ENCODE assay signal across 9 cellular contexts in genomic region chr5:121221483-121221882, GRCh38.
"Had no signal": no experiment of that assay in that cellular context is flagged by ENCODE, and none has a peak within 500 bp of the region (broad histone marks: within the 10 kb centered on the region; RNA-seq: fewer than 3 reads in every experiment).

No MANE protein-coding gene starts in this region.

- DNase-seq: H9, HCEC 1CT, IMR-90, KG1 had no signal

- H3K4me3 ChIP-seq: GM23338, K562 had no signal

- H3K4me2 ChIP-seq: GM23338 had no signal

- FAIRE-seq: H1, H54, HTR-8/SVneo, K562 had no signal

- ATAC-seq: GM23338, K562 had no signal

- H2AFZ ChIP-seq: GM23338 had no signal
